13 cellular contexts compared by ENCODE assay signal in genomic region chr21:45254557-45254930, GRCh38. TPM values are rescaled to one million over a fixed set of nuclear protein-coding genes. Genes with fewer than 3 reads are reported as not detected.
A peak's percentile ranks its signal among the peaks of the same experiment; 100 is the strongest.
DNase-seq lines count a peak whose midpoint lies in the region; ATAC-seq and TF ChIP-seq lines count a peak whose summit lies in the region.
"Had no signal": no experiment of that assay in that cellular context is flagged by ENCODE, and none has a peak within 500 bp of the region (broad histone marks: within the 10 kb centered on the region; RNA-seq: fewer than 3 reads in every experiment).

No MANE protein-coding gene starts in this region.

- no peak overlapping the region for H3K4me3 Mint-ChIP-seq in activated CD4-positive, alpha-beta T cell treated with anti-CD3 and anti-CD28 coated beads, Interleukin-2, amount 10 ng/mL, durations not matched to agents 7 days and 5 days

- no peak overlapping the region for H3K27ac ChIP-seq in RWPE2 (ENCODE audit: poor library complexity, severe bottlenecking)
- no peak overlapping the region for H3K27ac ChIP-seq in esophagus muscularis mucosa (replicated peaks in 1 of 4)
- H3K27ac ChIP-seq in osteoblast (ENCODE audit: low read depth, low read length): no peak overlapping the region
- H3K27ac ChIP-seq: C4-2B, PC-9 had no signal

- H3K79me2 ChIP-seq in osteoblast (ENCODE audit: insufficient read depth, low read length): no peaks in the 10 kb centered on the region

- POLR2A ChIA-PET in activated CD4-positive, alpha-beta T cell treated with anti-CD3 and anti-CD28 coated beads, Interleukin-2, amount 10 ng/mL, durations not matched to agents 7 days and 5 days (lab: Charles Lee): no interaction called here

- no peaks in the 10 kb centered on the region for H3K9me3 Mint-ChIP-seq in activated CD4-positive, alpha-beta T cell treated with anti-CD3 and anti-CD28 coated beads, Interleukin-2, amount 10 ng/mL, durations not matched to agents 7 days and 5 days
- H3K9me3 Mint-ChIP-seq: IgD-negative memory B cell had no signal

- H3K27me3 ChIP-seq in RWPE2 (ENCODE audit: insufficient read depth, poor library complexity, severe bottlenecking) (peaks cover 9% of the 10 kb centered on the region), esophagus muscularis mucosa (peaks cover 0 to 42% (median 4%) of the 10 kb centered on the region in 4 donors), osteoblast (ENCODE audit: insufficient read depth, low read length) (peaks cover 31% of the 10 kb centered on the region)

- intact Hi-C loops in esophagus muscularis mucosa (cut with DNase I): no loop called here

- peaks cover 14% of the 10 kb centered on the region for H3K27me3 Mint-ChIP-seq in activated CD4-positive, alpha-beta T cell treated with anti-CD3 and anti-CD28 coated beads, Interleukin-2, amount 10 ng/mL, durations not matched to agents 7 days and 5 days

- TF ChIP-seq EP300 in esophagus muscularis mucosa (IDR thresholded peaks at IDR 0.05): no peak

- H2AFZ ChIP-seq in osteoblast (ENCODE audit: low read length): no peak overlapping the region
- H2AFZ ChIP-seq: PC-9 had no signal

- H3K36me3 ChIP-seq in RWPE2 (ENCODE audit: low read depth) (no peaks in the 10 kb centered on the region), esophagus muscularis mucosa (no peaks in the 10 kb centered on the region), osteoblast (ENCODE audit: insufficient read depth, low read length) (no peaks in the 10 kb centered on the region)

- no peaks in the 10 kb centered on the region for H3K9me3 ChIP-seq in RWPE2 (ENCODE audit: severe bottlenecking)
- no peaks in the 10 kb centered on the region for H3K9me3 ChIP-seq in esophagus muscularis mucosa
- H3K9me3 ChIP-seq in osteoblast (ENCODE audit: low read depth, low read length): no peaks in the 10 kb centered on the region

- H3K4me1 Mint-ChIP-seq in activated CD4-positive, alpha-beta T cell treated with anti-CD3 and anti-CD28 coated beads, Interleukin-2, amount 10 ng/mL, durations not matched to agents 7 days and 5 days: peaks cover 18% of the 10 kb centered on the region

- no peak for TF ChIP-seq POLR2A in esophagus muscularis mucosa (IDR thresholded peaks at IDR 0.05; ENCODE audit: low read depth)
- no peak for TF ChIP-seq POLR2A in GM18505 (IDR thresholded peaks at IDR 0.05; ENCODE audit: borderline replicate concordance, extremely low read depth, insufficient read depth, insufficient read length)

- TF ChIP-seq CTCF in RWPE2 (IDR thresholded peaks at IDR 0.05; ENCODE audit: poor library complexity, severe bottlenecking): no peak
- TF ChIP-seq CTCF in esophagus muscularis mucosa (IDR thresholded peaks at IDR 0.05): no peak
- TF ChIP-seq CTCF in osteoblast (IDR thresholded peaks at IDR 0.05; ENCODE audit: extremely low read depth, low read depth, low read length): no peak

- H3K4me3 ChIP-seq in RWPE2 (ENCODE audit: severe bottlenecking): no peak overlapping the region
- H3K4me3 ChIP-seq in esophagus muscularis mucosa: no peak overlapping the region
- no peak overlapping the region for H3K4me3 ChIP-seq in osteoblast (ENCODE audit: insufficient read depth, low read length)

- no peaks in the 10 kb centered on the region for H3K4me1 ChIP-seq in RWPE2 (ENCODE audit: insufficient read depth, poor library complexity, severe bottlenecking)
- no peaks in the 10 kb centered on the region for H3K4me1 ChIP-seq in esophagus muscularis mucosa
- peaks cover 5% of the 10 kb centered on the region for H3K4me1 ChIP-seq in osteoblast (ENCODE audit: insufficient read depth, low read length)

- H3K36me3 Mint-ChIP-seq in activated CD4-positive, alpha-beta T cell treated with anti-CD3 and anti-CD28 coated beads, Interleukin-2, amount 10 ng/mL, durations not matched to agents 7 days and 5 days (ENCODE audit: low read depth): no peaks in the 10 kb centered on the region
- H3K36me3 Mint-ChIP-seq: IgD-negative memory B cell had no signal

- no peak overlapping the region for H3K4me2 ChIP-seq in osteoblast (ENCODE audit: insufficient read depth, low read length)

- no peaks in the 10 kb centered on the region for H4K20me1 ChIP-seq in osteoblast (ENCODE audit: insufficient read depth, low read length)

- H3K27ac Mint-ChIP-seq in activated CD4-positive, alpha-beta T cell treated with anti-CD3 and anti-CD28 coated beads, Interleukin-2, amount 10 ng/mL, durations not matched to agents 7 days and 5 days: peak overlapping the region; percentile 14
- H3K27ac Mint-ChIP-seq: IgD-negative memory B cell had no signal

- CTCF ChIA-PET in activated CD4-positive, alpha-beta T cell treated with anti-CD3 and anti-CD28 coated beads, Interleukin-2, amount 10 ng/mL, durations not matched to agents 7 days and 5 days (lab: Charles Lee): interaction anchor here (0.9 kb wide), 1 partner anchor 9 kb away, joined by 3 read pairs; no protein-coding TSS in a partner anchor

- WGBS in esophagus muscularis mucosa: 77% methylated on average over 10 of the region's 10 CpGs

- no peak for DNase-seq in activated CD4-positive, alpha-beta T cell treated with anti-CD3 and anti-CD28 coated beads, Interleukin-2, amount 10 ng/mL, durations not matched to agents 7 days and 5 days
- DNase-seq in activated CD4-positive, alpha-beta T cell treated with anti-CD3 and anti-CD28 coated beads for 4 hours: no peak
- DNase-seq in RWPE2 (ENCODE audit: low spot score): peak; percentile 23
- peak; percentile 77 for DNase-seq in esophagus muscularis mucosa (ENCODE audit: extremely low spot score)
- peak; percentile 63 for DNase-seq in osteoblast (ENCODE audit: insufficient read length, low spot score, missing footprints)
- DNase-seq in NCI-H82 (lab: John Stamatoyannopoulos, UW): no peak
- no peak for DNase-seq in NCI-H524 (lab: John Stamatoyannopoulos, UW)
- DNase-seq: NCI-H510A treated with DMSO at 0.1 percent for 48 hours; NK-92 treated with Interleukin-12 subunit alpha and Interleukin-12 subunit beta, amount 100 ng/mL, for 24 hours had no signal

- ATAC-seq in RWPE2 (ENCODE audit: low read depth) (no peak), GM18505 (IDR thresholded peaks at IDR 0.05; ENCODE audit: unreplicated experiment) (no peak)

RNA-seq across cellular contexts. Expression of gene POFUT2, which starts 33.2 kb away (rescaled TPM):
- 10 to 100 TPM; 19.0 to 19.6 TPM for total RNA-seq in activated CD4-positive, alpha-beta T cell treated with anti-CD3 and anti-CD28 coated beads, Interleukin-2, amount 10 ng/mL, durations not matched to agents 7 days and 5 days
- 10 to 100 TPM; 15.8 to 21.6 (median 18.7) TPM for total RNA-seq in esophagus muscularis mucosa
- 35.8 and 39.2 TPM in 2 replicates for total RNA-seq in osteoblast

Comparison
In these comparisons a context has a peak if more than half of its experiments do, and no peak if none do; other contexts are left out.
1. DNase-seq: peak in RWPE2 (single experiment), esophagus muscularis mucosa (single experiment) and osteoblast (single experiment); none in activated CD4-positive, alpha-beta T cell treated with anti-CD3 and anti-CD28 coated beads, Interleukin-2, amount 10 ng/mL, durations not matched to agents 7 days and 5 days (single experiment), activated CD4-positive, alpha-beta T cell treated with anti-CD3 and anti-CD28 coated beads for 4 hours (0 of 2), NCI-H82 (single experiment) and NCI-H524 (0 of 2).